In genomic region chr18:63210531-63210930, GRCh38 we compare ENCODE assay signal across 20 cellular contexts.
DNase-seq lines count a peak whose midpoint lies in the region; ATAC-seq and TF ChIP-seq lines count a peak whose summit lies in the region.
"Had no signal": no experiment of that assay in that cellular context is flagged by ENCODE, and none has a peak within 500 bp of the region (broad histone marks: within the 10 kb centered on the region; RNA-seq: fewer than 3 reads in every experiment).

No MANE protein-coding gene starts in this region.

- H3K9ac ChIP-seq in OCI-LY3 (ENCODE audit: low read length) (no peak overlapping the region), mesenchymal stem cell (ENCODE audit: low read length) (no peak overlapping the region)

- H3K79me1 ChIP-seq in mesenchymal stem cell (replicated peaks; ENCODE audit: low read length, poor library complexity, severe bottlenecking): no peaks in the 10 kb centered on the region

- H3K79me2 ChIP-seq in OCI-LY3 (ENCODE audit: low read length) (peaks cover 97% of the 10 kb centered on the region), osteoblast (ENCODE audit: insufficient read depth, low read length) (no peaks in the 10 kb centered on the region)

- CTCF ChIA-PET in activated CD4-positive, alpha-beta T cell treated with anti-CD3 and anti-CD28 coated beads, Interleukin-2, amount 10 ng/mL, durations not matched to agents 7 days and 5 days (lab: Charles Lee): interaction anchor here (1.3 to 1.5 kb wide), 3 partner anchors 10 to 107 kb away, joined by 3 to 5 read pairs (median 3); no protein-coding TSS in a partner anchor

- no peak overlapping the region for H4K91ac ChIP-seq in mesenchymal stem cell (ENCODE audit: low read length)

- H3K27me3 Mint-ChIP-seq in activated CD4-positive, alpha-beta T cell treated with anti-CD3 and anti-CD28 coated beads, Interleukin-2, amount 10 ng/mL, durations not matched to agents 7 days and 5 days: no peaks in the 10 kb centered on the region
- H3K27me3 Mint-ChIP-seq in activated T-helper 17 cell treated with anti-CD3 and anti-CD28 coated beads, Interleukin-2, amount 50 U/mL, for 72 hours: no peaks in the 10 kb centered on the region

- H2BK15ac ChIP-seq in mesenchymal stem cell (ENCODE audit: low read depth, poor library complexity, severe bottlenecking): no peak overlapping the region

- peaks cover 77% of the 10 kb centered on the region for H3K36me3 Mint-ChIP-seq in activated CD4-positive, alpha-beta T cell treated with anti-CD3 and anti-CD28 coated beads, Interleukin-2, amount 10 ng/mL, durations not matched to agents 7 days and 5 days (ENCODE audit: low read depth)
- H3K36me3 Mint-ChIP-seq in activated T-helper 17 cell treated with anti-CD3 and anti-CD28 coated beads, Interleukin-2, amount 50 U/mL, for 72 hours (ENCODE audit: low read depth): peaks cover 97% of the 10 kb centered on the region

- no peaks in the 10 kb centered on the region for H3K27me3 ChIP-seq in OCI-LY3 (ENCODE audit: low read depth, low read length)
- no peaks in the 10 kb centered on the region for H3K27me3 ChIP-seq in osteoblast (ENCODE audit: insufficient read depth, low read length)
- H3K27me3 ChIP-seq in mesenchymal stem cell (ENCODE audit: control insufficient read depth in 1 of 2, insufficient read depth in 1 of 2, low read length in 2 of 2): peaks cover 0 to 4% of the 10 kb centered on the region in 2 experiments
- H3K27me3 ChIP-seq: dorsolateral prefrontal cortex, heart right ventricle, uterus had no signal

- peaks cover 94% of the 10 kb centered on the region for H3K4me1 Mint-ChIP-seq in activated CD4-positive, alpha-beta T cell treated with anti-CD3 and anti-CD28 coated beads, Interleukin-2, amount 10 ng/mL, durations not matched to agents 7 days and 5 days
- peaks cover 73% of the 10 kb centered on the region for H3K4me1 Mint-ChIP-seq in activated T-helper 17 cell treated with anti-CD3 and anti-CD28 coated beads, Interleukin-2, amount 50 U/mL, for 72 hours

- no peak for DNase-seq in activated CD4-positive, alpha-beta T cell treated with anti-CD3 and anti-CD28 coated beads, Interleukin-2, amount 10 ng/mL, durations not matched to agents 7 days and 5 days
- no peak for DNase-seq in activated CD4-positive, alpha-beta T cell treated with anti-CD3 and anti-CD28 coated beads for 1 hour
- DNase-seq in osteoblast (ENCODE audit: insufficient read length, low spot score, missing footprints): peak; percentile 77
- no peak for DNase-seq in iPS-NIHi7 (ENCODE audit: extremely low spot score)
- no peak for DNase-seq in mesenchymal stem cell
- DNase-seq: dorsolateral prefrontal cortex, EL, GOT3, heart right ventricle, islet precursor cell, KG1, NCI-H1092 treated with DMSO at 0.1 percent for 48 hours, retina, RPMI8226, uterus had no signal

- no peak overlapping the region for H4K8ac ChIP-seq in mesenchymal stem cell (ENCODE audit: low read length)

- H3K27ac ChIP-seq in OCI-LY3 (ENCODE audit: low read length) (peak overlapping the region; percentile 19), osteoblast (ENCODE audit: low read depth, low read length) (no peak overlapping the region), mesenchymal stem cell (ENCODE audit: low read length, poor library complexity, severe bottlenecking) (no peak overlapping the region)
- H3K27ac ChIP-seq: A549, dorsolateral prefrontal cortex, heart right ventricle, uterus had no signal

- H3K36me3 ChIP-seq in OCI-LY3 (replicated peaks; ENCODE audit: low read depth, low read length) (peaks cover 48% of the 10 kb centered on the region), osteoblast (ENCODE audit: insufficient read depth, low read length) (no peaks in the 10 kb centered on the region), mesenchymal stem cell (ENCODE audit: control insufficient read depth in 1 of 2, insufficient read depth in 2 of 2, low read depth in 1 of 2, low read length in 2 of 2) (no peaks in the 10 kb centered on the region)
- H3K36me3 ChIP-seq: heart right ventricle, uterus had no signal

- H3K4me3 Mint-ChIP-seq in activated CD4-positive, alpha-beta T cell treated with anti-CD3 and anti-CD28 coated beads, Interleukin-2, amount 10 ng/mL, durations not matched to agents 7 days and 5 days: peak overlapping the region; percentile 70
- H3K4me3 Mint-ChIP-seq in activated T-helper 17 cell treated with anti-CD3 and anti-CD28 coated beads, Interleukin-2, amount 50 U/mL, for 72 hours: peak overlapping the region; percentile 83

- H2BK120ac ChIP-seq in mesenchymal stem cell (ENCODE audit: low read depth, low read length): no peak overlapping the region

- H3K9me3 ChIP-seq in OCI-LY3 (ENCODE audit: insufficient read depth, low read length): no peaks in the 10 kb centered on the region
- H3K9me3 ChIP-seq in osteoblast (ENCODE audit: low read depth, low read length): no peaks in the 10 kb centered on the region
- H3K9me3 ChIP-seq in mesenchymal stem cell (ENCODE audit: control insufficient read depth, low read length): no peaks in the 10 kb centered on the region
- H3K9me3 ChIP-seq: A549, uterus had no signal

- H3K9me3 Mint-ChIP-seq in activated CD4-positive, alpha-beta T cell treated with anti-CD3 and anti-CD28 coated beads, Interleukin-2, amount 10 ng/mL, durations not matched to agents 7 days and 5 days: no peaks in the 10 kb centered on the region
- no peaks in the 10 kb centered on the region for H3K9me3 Mint-ChIP-seq in activated T-helper 17 cell treated with anti-CD3 and anti-CD28 coated beads, Interleukin-2, amount 50 U/mL, for 72 hours
- H3K9me3 Mint-ChIP-seq: CD14-positive monocyte had no signal

- POLR2A ChIA-PET in activated CD4-positive, alpha-beta T cell treated with anti-CD3 and anti-CD28 coated beads, Interleukin-2, amount 10 ng/mL, durations not matched to agents 7 days and 5 days (lab: Charles Lee): interaction anchor here (0.6 kb wide), 1 partner anchor 705 kb away, joined by 3 read pairs; no protein-coding TSS in a partner anchor

- no peak for ATAC-seq in activated T-helper 17 cell treated with anti-CD3 and anti-CD28 coated beads, Interleukin-2, amount 50 U/mL, for 72 hours (replicated peaks)
- ATAC-seq in HG03280 (IDR thresholded peaks at IDR 0.05; ENCODE audit: unreplicated experiment): no peak
- ATAC-seq: A549, heart right ventricle had no signal

- H3K18ac ChIP-seq in mesenchymal stem cell (ENCODE audit: low read depth in 1 of 2, low read length in 2 of 2): no peak overlapping the region

- peaks cover 88% of the 10 kb centered on the region for H3K4me1 ChIP-seq in OCI-LY3 (ENCODE audit: low read length)
- H3K4me1 ChIP-seq in osteoblast (ENCODE audit: insufficient read depth, low read length): no peaks in the 10 kb centered on the region
- no peaks in the 10 kb centered on the region for H3K4me1 ChIP-seq in mesenchymal stem cell (ENCODE audit: control insufficient read depth, insufficient read depth, low read depth, low read length)
- H3K4me1 ChIP-seq: A549, uterus had no signal

- H3K27ac Mint-ChIP-seq in activated CD4-positive, alpha-beta T cell treated with anti-CD3 and anti-CD28 coated beads, Interleukin-2, amount 10 ng/mL, durations not matched to agents 7 days and 5 days: peak overlapping the region; percentile 82
- peak overlapping the region; percentile 98 for H3K27ac Mint-ChIP-seq in activated T-helper 17 cell treated with anti-CD3 and anti-CD28 coated beads, Interleukin-2, amount 50 U/mL, for 72 hours

- H3K4ac ChIP-seq in mesenchymal stem cell (ENCODE audit: low read depth in 1 of 2, low read length in 2 of 2): no peak overlapping the region

- no peak overlapping the region for H3K14ac ChIP-seq in mesenchymal stem cell (ENCODE audit: low read length in 2 of 2)

- peak overlapping the region; percentile 68 for H3K4me2 ChIP-seq in OCI-LY3 (ENCODE audit: low read length)
- no peak overlapping the region for H3K4me2 ChIP-seq in osteoblast (ENCODE audit: insufficient read depth, low read length)
- no peak overlapping the region for H3K4me2 ChIP-seq in mesenchymal stem cell (ENCODE audit: low read length, poor library complexity, severe bottlenecking)
- H3K4me2 ChIP-seq: A549 had no signal

- WGBS in mesenchymal stem cell: 92% methylated on average over 1 of the region's 3 CpGs

- peaks cover 96% of the 10 kb centered on the region for H4K20me1 ChIP-seq in OCI-LY3 (ENCODE audit: insufficient read depth, low read length)
- no peaks in the 10 kb centered on the region for H4K20me1 ChIP-seq in osteoblast (ENCODE audit: insufficient read depth, low read length)

- H3K23ac ChIP-seq in mesenchymal stem cell (ENCODE audit: low read length in 2 of 2): no peak overlapping the region

- H2BK5ac ChIP-seq in mesenchymal stem cell (ENCODE audit: low read depth, low read length, poor library complexity, severe bottlenecking): no peak overlapping the region

- TF ChIP-seq CTCF in OCI-LY3 (IDR thresholded peaks at IDR 0.05; ENCODE audit: low read depth, low read length) (no peak), osteoblast (IDR thresholded peaks at IDR 0.05; ENCODE audit: extremely low read depth, low read depth, low read length) (no peak)

- no peak overlapping the region for H2BK12ac ChIP-seq in mesenchymal stem cell (ENCODE audit: low read length in 2 of 2)

- H2AK5ac ChIP-seq in mesenchymal stem cell (ENCODE audit: low read length, severe bottlenecking): no peak overlapping the region

- peak overlapping the region; percentile 29 for H3K4me3 ChIP-seq in OCI-LY3 (ENCODE audit: low read length)
- no peak overlapping the region for H3K4me3 ChIP-seq in osteoblast (ENCODE audit: insufficient read depth, low read length)
- no peak overlapping the region for H3K4me3 ChIP-seq in mesenchymal stem cell (ENCODE audit: insufficient read depth in 1 of 2, low read depth in 1 of 2, low read length in 2 of 2)
- H3K4me3 ChIP-seq: A549, dorsolateral prefrontal cortex, heart right ventricle, uterus had no signal

- H2AFZ ChIP-seq in OCI-LY3 (ENCODE audit: low read depth, low read length): no peak overlapping the region
- H2AFZ ChIP-seq in osteoblast (ENCODE audit: low read length): no peak overlapping the region
- H2AFZ ChIP-seq in mesenchymal stem cell (ENCODE audit: low read depth, low read length): no peak overlapping the region
